In the genomic region with DNA sequence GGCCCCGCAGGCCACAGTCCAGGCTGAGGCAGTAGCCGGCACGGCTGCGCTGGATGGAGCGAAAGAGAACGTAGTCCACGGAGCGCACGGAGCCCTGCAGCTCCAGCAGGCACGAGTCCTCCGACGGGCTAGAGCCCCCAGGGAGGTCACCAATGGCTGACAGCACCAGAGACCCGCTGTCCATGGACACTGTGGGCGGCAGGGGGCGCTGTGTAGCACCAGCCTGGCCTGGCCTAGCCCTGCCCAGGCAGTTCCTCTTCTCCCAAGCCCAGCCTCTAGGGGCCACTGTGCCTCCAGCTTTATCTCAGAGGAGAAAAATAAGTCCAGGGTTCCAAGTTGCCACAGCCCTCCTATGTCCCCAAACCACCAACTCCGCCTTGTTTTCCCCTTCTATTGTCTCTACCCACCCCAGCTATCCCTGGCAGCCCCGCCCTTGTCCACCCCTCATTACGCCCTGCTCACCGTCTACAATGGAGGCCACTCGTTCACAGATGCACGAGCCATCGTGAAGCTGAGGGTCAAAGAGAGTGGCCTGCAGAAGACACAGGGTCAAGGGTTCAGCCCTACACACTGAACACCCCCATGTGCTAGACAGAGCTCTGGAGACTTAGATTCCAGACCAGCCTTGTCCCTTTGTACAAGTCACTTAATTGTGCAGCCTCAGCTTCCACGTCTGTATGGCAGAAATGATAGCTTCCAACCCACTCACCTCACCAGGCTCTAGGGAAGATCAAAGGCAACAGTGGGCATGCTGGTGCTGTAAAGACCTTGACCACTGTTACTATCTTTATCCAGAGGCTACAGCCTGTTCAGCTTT, we compare ENCODE assay signal across 1 cellular context.
TF ChIP-seq lines count a peak whose summit lies in the region.

No MANE protein-coding gene starts in this region.

TF ChIP-seq in HepG2, 621 proteins besides CTCF, POLR2A, EP300 and RAD21 (continued from another document):
- TF ChIP-seq, protein P1, sequence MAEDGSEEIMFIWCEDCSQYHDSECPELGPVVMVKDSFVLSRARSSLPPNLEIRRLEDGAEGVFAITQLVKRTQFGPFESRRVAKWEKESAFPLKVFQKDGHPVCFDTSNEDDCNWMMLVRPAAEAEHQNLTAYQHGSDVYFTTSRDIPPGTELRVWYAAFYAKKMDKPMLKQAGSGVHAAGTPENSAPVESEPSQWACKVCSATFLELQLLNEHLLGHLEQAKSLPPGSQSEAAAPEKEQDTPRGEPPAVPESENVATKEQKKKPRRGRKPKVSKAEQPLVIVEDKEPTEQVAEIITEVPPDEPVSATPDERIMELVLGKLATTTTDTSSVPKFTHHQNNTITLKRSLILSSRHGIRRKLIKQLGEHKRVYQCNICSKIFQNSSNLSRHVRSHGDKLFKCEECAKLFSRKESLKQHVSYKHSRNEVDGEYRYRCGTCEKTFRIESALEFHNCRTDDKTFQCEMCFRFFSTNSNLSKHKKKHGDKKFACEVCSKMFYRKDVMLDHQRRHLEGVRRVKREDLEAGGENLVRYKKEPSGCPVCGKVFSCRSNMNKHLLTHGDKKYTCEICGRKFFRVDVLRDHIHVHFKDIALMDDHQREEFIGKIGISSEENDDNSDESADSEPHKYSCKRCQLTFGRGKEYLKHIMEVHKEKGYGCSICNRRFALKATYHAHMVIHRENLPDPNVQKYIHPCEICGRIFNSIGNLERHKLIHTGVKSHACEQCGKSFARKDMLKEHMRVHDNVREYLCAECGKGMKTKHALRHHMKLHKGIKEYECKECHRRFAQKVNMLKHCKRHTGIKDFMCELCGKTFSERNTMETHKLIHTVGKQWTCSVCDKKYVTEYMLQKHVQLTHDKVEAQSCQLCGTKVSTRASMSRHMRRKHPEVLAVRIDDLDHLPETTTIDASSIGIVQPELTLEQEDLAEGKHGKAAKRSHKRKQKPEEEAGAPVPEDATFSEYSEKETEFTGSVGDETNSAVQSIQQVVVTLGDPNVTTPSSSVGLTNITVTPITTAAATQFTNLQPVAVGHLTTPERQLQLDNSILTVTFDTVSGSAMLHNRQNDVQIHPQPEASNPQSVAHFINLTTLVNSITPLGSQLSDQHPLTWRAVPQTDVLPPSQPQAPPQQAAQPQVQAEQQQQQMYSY (CRISPR knock-in tag; IDR thresholded peaks at IDR 0.05), result no peak
